1 cellular context compared by ENCODE assay signal in the genomic region with DNA sequence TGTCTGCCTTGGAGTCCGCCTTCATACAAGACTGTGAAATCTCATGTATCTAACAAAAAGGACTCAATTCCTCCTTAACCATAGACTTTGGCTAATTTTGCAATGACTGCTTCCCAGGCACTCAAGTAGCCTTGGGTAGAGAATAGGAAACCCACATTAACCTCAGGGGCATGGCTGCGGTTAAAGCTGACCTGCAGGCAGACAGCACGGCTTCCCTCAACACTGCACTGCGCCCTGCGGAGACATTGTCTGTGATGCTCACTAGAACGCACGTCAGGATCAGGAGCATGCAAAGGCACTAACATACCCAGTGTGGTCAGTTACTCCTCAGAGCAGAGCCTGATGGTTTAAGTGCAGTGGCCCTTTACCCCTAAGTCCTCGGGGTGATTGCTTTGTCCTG.
TF ChIP-seq lines count a peak whose summit lies in the region.

No MANE protein-coding gene starts in this region.

TF ChIP-seq in HepG2, 621 proteins besides CTCF, POLR2A, EP300 and RAD21:
- TF ChIP-seq, protein P1, sequence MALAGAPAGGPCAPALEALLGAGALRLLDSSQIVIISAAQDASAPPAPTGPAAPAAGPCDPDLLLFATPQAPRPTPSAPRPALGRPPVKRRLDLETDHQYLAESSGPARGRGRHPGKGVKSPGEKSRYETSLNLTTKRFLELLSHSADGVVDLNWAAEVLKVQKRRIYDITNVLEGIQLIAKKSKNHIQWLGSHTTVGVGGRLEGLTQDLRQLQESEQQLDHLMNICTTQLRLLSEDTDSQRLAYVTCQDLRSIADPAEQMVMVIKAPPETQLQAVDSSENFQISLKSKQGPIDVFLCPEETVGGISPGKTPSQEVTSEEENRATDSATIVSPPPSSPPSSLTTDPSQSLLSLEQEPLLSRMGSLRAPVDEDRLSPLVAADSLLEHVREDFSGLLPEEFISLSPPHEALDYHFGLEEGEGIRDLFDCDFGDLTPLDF (CRISPR knock-in tag; IDR thresholded peaks at IDR 0.05): no peak
- TF ChIP-seq ZNF556 (CRISPR knock-in tag; IDR thresholded peaks at IDR 0.05; ENCODE audit: borderline replicate concordance): no peak
- TF ChIP-seq SPEN (CRISPR knock-in tag; IDR thresholded peaks at IDR 0.05; ENCODE audit: low read depth): no peak
- TF ChIP-seq, protein P2, sequence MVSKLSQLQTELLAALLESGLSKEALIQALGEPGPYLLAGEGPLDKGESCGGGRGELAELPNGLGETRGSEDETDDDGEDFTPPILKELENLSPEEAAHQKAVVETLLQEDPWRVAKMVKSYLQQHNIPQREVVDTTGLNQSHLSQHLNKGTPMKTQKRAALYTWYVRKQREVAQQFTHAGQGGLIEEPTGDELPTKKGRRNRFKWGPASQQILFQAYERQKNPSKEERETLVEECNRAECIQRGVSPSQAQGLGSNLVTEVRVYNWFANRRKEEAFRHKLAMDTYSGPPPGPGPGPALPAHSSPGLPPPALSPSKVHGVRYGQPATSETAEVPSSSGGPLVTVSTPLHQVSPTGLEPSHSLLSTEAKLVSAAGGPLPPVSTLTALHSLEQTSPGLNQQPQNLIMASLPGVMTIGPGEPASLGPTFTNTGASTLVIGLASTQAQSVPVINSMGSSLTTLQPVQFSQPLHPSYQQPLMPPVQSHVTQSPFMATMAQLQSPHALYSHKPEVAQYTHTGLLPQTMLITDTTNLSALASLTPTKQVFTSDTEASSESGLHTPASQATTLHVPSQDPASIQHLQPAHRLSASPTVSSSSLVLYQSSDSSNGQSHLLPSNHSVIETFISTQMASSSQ (IDR thresholded peaks at IDR 0.05; ENCODE audit: low read depth): no peak
- TF ChIP-seq, protein P2 (CRISPR knock-in tag; IDR thresholded peaks at IDR 0.05; ENCODE audit: borderline replicate concordance): no peak
- TF ChIP-seq, protein P3, sequence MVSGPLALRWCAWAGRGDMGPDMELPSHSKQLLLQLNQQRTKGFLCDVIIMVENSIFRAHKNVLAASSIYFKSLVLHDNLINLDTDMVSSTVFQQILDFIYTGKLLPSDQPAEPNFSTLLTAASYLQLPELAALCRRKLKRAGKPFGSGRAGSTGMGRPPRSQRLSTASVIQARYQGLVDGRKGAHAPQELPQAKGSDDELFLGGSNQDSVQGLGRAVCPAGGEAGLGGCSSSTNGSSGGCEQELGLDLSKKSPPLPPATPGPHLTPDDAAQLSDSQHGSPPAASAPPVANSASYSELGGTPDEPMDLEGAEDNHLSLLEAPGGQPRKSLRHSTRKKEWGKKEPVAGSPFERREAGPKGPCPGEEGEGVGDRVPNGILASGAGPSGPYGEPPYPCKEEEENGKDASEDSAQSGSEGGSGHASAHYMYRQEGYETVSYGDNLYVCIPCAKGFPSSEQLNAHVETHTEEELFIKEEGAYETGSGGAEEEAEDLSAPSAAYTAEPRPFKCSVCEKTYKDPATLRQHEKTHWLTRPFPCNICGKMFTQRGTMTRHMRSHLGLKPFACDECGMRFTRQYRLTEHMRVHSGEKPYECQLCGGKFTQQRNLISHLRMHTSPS (CRISPR knock-in tag; IDR thresholded peaks at IDR 0.05; ENCODE audit: low read depth): no peak
- TF ChIP-seq, protein P4, sequence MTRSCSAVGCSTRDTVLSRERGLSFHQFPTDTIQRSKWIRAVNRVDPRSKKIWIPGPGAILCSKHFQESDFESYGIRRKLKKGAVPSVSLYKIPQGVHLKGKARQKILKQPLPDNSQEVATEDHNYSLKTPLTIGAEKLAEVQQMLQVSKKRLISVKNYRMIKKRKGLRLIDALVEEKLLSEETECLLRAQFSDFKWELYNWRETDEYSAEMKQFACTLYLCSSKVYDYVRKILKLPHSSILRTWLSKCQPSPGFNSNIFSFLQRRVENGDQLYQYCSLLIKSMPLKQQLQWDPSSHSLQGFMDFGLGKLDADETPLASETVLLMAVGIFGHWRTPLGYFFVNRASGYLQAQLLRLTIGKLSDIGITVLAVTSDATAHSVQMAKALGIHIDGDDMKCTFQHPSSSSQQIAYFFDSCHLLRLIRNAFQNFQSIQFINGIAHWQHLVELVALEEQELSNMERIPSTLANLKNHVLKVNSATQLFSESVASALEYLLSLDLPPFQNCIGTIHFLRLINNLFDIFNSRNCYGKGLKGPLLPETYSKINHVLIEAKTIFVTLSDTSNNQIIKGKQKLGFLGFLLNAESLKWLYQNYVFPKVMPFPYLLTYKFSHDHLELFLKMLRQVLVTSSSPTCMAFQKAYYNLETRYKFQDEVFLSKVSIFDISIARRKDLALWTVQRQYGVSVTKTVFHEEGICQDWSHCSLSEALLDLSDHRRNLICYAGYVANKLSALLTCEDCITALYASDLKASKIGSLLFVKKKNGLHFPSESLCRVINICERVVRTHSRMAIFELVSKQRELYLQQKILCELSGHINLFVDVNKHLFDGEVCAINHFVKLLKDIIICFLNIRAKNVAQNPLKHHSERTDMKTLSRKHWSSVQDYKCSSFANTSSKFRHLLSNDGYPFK (CRISPR knock-in tag; IDR thresholded peaks at IDR 0.05; ENCODE audit: borderline replicate concordance): no peak
- no peak for TF ChIP-seq HDAC6 (IDR thresholded peaks at IDR 0.05; ENCODE audit: low read depth, low read length)
- TF ChIP-seq ZNF777 (CRISPR knock-in tag; IDR thresholded peaks at IDR 0.05): no peak
- TF ChIP-seq NFE2 (CRISPR knock-in tag; IDR thresholded peaks at IDR 0.05): no peak
